ENCODE assay signal across 8 cellular contexts in genomic region chr2:85611705-85612587, GRCh38. TPM values are rescaled to one million over a fixed set of nuclear protein-coding genes. Genes with fewer than 3 reads are reported as not detected.
DNase-seq lines count a peak whose midpoint lies in the region; ATAC-seq lines count a peak whose summit lies in the region.

C2orf68 (minus strand) TSS chr2:85612066; CDS start chr2:85611984, 82 bp downstream.

- no peaks in the 10 kb centered on the region for H3K27me3 ChIP-seq in effector memory CD4-positive, alpha-beta T cell (replicated peaks; ENCODE audit: control insufficient read depth, insufficient read depth, low read length, poor library complexity, severe bottlenecking)
- no peaks in the 10 kb centered on the region for H3K27me3 ChIP-seq in mesenchymal stem cell (ENCODE audit: control insufficient read depth in 1 of 2, insufficient read depth in 1 of 2, low read length in 2 of 2)

- H2BK12ac ChIP-seq in mesenchymal stem cell (ENCODE audit: low read length in 2 of 2), result peak within 1 kb of the TSS in 1 of 2 experiments; percentile 68

- H2AFZ ChIP-seq in mesenchymal stem cell (ENCODE audit: low read depth, low read length), result peak within 1 kb of the TSS; percentile 95

- peak within 1 kb of the TSS; percentile 66 for H3K27ac ChIP-seq in effector memory CD4-positive, alpha-beta T cell (ENCODE audit: insufficient read depth, low read length, poor library complexity, severe bottlenecking)
- H3K27ac ChIP-seq in mesenchymal stem cell (ENCODE audit: low read length, poor library complexity, severe bottlenecking), result peak within 1 kb of the TSS; percentile 43

- WGBS in mesenchymal stem cell, result 16% methylated on average over 61 of the region's 73 CpGs

- H3K79me1 ChIP-seq in mesenchymal stem cell (replicated peaks; ENCODE audit: low read length, poor library complexity, severe bottlenecking), result peaks cover 8% of the 10 kb centered on the region

- H3K18ac ChIP-seq in mesenchymal stem cell (ENCODE audit: low read depth in 1 of 2, low read length in 2 of 2), result peak within 1 kb of the TSS; percentile 69 to 88

- peak within 1 kb of the TSS; percentile 74 for H4K91ac ChIP-seq in mesenchymal stem cell (ENCODE audit: low read length)

- peak within 1 kb of the TSS; percentile 84 for H3K4me3 ChIP-seq in effector memory CD4-positive, alpha-beta T cell (ENCODE audit: insufficient read depth, low read depth, low read length, poor library complexity, severe bottlenecking)
- peak within 1 kb of the TSS; percentile 94 for H3K4me3 ChIP-seq in mesenchymal stem cell (ENCODE audit: insufficient read depth in 1 of 2, low read depth in 1 of 2, low read length in 2 of 2)

- peak within 1 kb of the TSS; percentile 95 for H3K4me2 ChIP-seq in mesenchymal stem cell (ENCODE audit: low read length, poor library complexity, severe bottlenecking)

- H2BK15ac ChIP-seq in mesenchymal stem cell (ENCODE audit: low read depth, poor library complexity, severe bottlenecking), result peak within 1 kb of the TSS; percentile 68

- peak; percentile 93 for DNase-seq in COLO668 (lab: John Stamatoyannopoulos, UW; ENCODE audit: unreplicated experiment)
- peak; percentile 88 for DNase-seq in NOMO-1 treated with DMSO at 0.1 percent for 48 hours (lab: John Stamatoyannopoulos, UW; ENCODE audit: unreplicated experiment)
- DNase-seq in activated CD8-positive, alpha-beta memory T cell treated with anti-CD3 and anti-CD28 coated beads for 4 hours (ENCODE audit: low read depth in 2 of 2), result peak; percentile 69
- peak; percentile 70 to 76 (median 74) for DNase-seq in effector memory CD4-positive, alpha-beta T cell
- DNase-seq in mesenchymal stem cell, result peak; percentile 89
- peak; percentile 70 for DNase-seq in stimulated activated CD8-positive, alpha-beta memory T cell treated with anti-CD3 and anti-CD28 coated beads, Interleukin-12 subunit alpha, Interleukin-12 subunit beta, amount 100 ng/mL, for 4 hours (ENCODE audit: low read depth)

- peak within 1 kb of the TSS; percentile 95 for H4K8ac ChIP-seq in mesenchymal stem cell (ENCODE audit: low read length)

- peak within 1 kb of the TSS in 1 of 2 experiments; percentile 95 for H3K14ac ChIP-seq in mesenchymal stem cell (ENCODE audit: low read length in 2 of 2)

- peak within 1 kb of the TSS; percentile 92 to 98 for H3K4ac ChIP-seq in mesenchymal stem cell (ENCODE audit: low read depth in 1 of 2, low read length in 2 of 2)

- H2BK120ac ChIP-seq in mesenchymal stem cell (ENCODE audit: low read depth, low read length), result peak within 1 kb of the TSS; percentile 71

- H3K4me1 ChIP-seq in effector memory CD4-positive, alpha-beta T cell (ENCODE audit: control insufficient read depth, insufficient read depth, low read length, poor library complexity, severe bottlenecking), result peaks cover 2% of the 10 kb centered on the region
- H3K4me1 ChIP-seq in mesenchymal stem cell (ENCODE audit: control insufficient read depth, insufficient read depth, low read depth, low read length), result peaks cover 9% of the 10 kb centered on the region

- ATAC-seq in GM19438 (IDR thresholded peaks at IDR 0.05; ENCODE audit: low read depth, unreplicated experiment) (peak; percentile 70), HG03571 (IDR thresholded peaks at IDR 0.05; ENCODE audit: unreplicated experiment) (peak; percentile 69)

- peak within 1 kb of the TSS; percentile 6 for H2AK5ac ChIP-seq in mesenchymal stem cell (ENCODE audit: low read length, severe bottlenecking)

- no peaks in the 10 kb centered on the region for H3K9me3 ChIP-seq in effector memory CD4-positive, alpha-beta T cell (ENCODE audit: control insufficient read depth, low read length)
- no peaks in the 10 kb centered on the region for H3K9me3 ChIP-seq in mesenchymal stem cell (ENCODE audit: control insufficient read depth, low read length)

- peak within 1 kb of the TSS in 1 of 2 experiments; percentile 99 for H3K23ac ChIP-seq in mesenchymal stem cell (ENCODE audit: low read length in 2 of 2)

- H3K36me3 ChIP-seq in effector memory CD4-positive, alpha-beta T cell (ENCODE audit: control insufficient read depth, insufficient read depth, low read length), result peaks cover 10% of the 10 kb centered on the region
- peaks cover 18 to 29% of the 10 kb centered on the region in 2 experiments for H3K36me3 ChIP-seq in mesenchymal stem cell (ENCODE audit: control insufficient read depth in 1 of 2, insufficient read depth in 2 of 2, low read depth in 1 of 2, low read length in 2 of 2)

- peak within 1 kb of the TSS; percentile 79 for H2BK5ac ChIP-seq in mesenchymal stem cell (ENCODE audit: low read depth, low read length, poor library complexity, severe bottlenecking)

- H3K9ac ChIP-seq in mesenchymal stem cell (ENCODE audit: low read length), result peak within 1 kb of the TSS; percentile 90

RNA-seq across cellular contexts. Expression of gene C2orf68, which starts in this region (rescaled TPM):
- 15.8 TPM for polyA plus RNA-seq in mesenchymal stem cell (2013, experiment 1 of 2)
- 16.0 TPM for polyA plus RNA-seq in mesenchymal stem cell (2013, experiment 2 of 2)

Comparison
In these comparisons a context has a peak if more than half of its experiments do, and no peak if none do; other contexts are left out.
1. Peak in every context shown above with its lines: DNase-seq, ATAC-seq, H3K4me3 ChIP-seq and H3K27ac ChIP-seq.